Comparison of ENCODE assay signal across 15 cellular contexts in the genomic region with DNA sequence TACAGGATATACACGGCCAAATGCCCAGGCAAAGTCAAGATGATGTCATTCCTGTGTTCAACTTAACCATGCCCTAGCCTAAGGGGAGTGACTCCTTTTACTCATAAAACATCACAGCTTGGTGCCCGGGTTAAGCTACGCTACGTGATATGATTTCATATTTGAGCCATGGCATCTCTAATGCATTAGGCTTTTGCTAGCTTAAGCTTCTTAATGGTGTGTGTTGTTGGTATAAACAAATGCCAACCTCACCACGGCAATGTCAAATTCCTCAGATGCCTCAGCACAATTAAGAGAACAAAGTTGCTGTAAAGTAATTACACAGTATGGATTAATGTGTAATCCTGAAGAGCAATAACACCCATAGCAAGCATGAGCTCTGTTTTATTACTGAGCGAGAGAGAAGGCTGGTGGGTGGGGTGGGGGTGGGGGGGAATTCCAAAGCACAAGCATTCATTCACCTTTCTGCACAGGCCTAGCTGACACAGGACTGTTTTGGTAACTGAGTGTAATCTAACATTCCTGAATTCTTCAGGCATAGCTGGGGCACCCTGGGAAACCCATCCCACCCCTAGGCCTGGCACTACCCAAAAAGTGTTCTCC. TPM values are rescaled to one million over a fixed set of nuclear protein-coding genes. Genes with fewer than 3 reads are reported as not detected.
DNase-seq lines count a peak whose midpoint lies in the region; ATAC-seq, FAIRE-seq and TF ChIP-seq lines count a peak whose summit lies in the region.
"Had no signal": no experiment of that assay in that cellular context is flagged by ENCODE, and none has a peak within 500 bp of the region (broad histone marks: within the 10 kb centered on the region; RNA-seq: fewer than 3 reads in every experiment).

No MANE protein-coding gene starts in this region.

- H3K9me3 ChIP-seq in HCT116 (ENCODE audit: control insufficient read depth in 1 of 2, insufficient read depth in 1 of 2, low read depth in 1 of 2, low read length in 2 of 2): no peaks in the 10 kb centered on the region
- H3K9me3 ChIP-seq in SK-N-SH: no peaks in the 10 kb centered on the region
- H3K9me3 ChIP-seq in pancreas: no peaks in the 10 kb centered on the region
- H3K9me3 ChIP-seq: gastroesophageal sphincter had no signal

- no peaks in the 10 kb centered on the region for H3K4me1 Mint-ChIP-seq in activated T-cell treated with anti-CD3 and anti-CD28 coated beads, Interleukin-2, amount 50 U/mL, for 24 hours (ENCODE audit: low read depth)
- H3K4me1 Mint-ChIP-seq in activated naive CD4-positive, alpha-beta T cell treated with anti-CD3 and anti-CD28 coated beads for 36 hours (ENCODE audit: low read depth): no peaks in the 10 kb centered on the region
- H3K4me1 Mint-ChIP-seq: stimulated activated effector memory CD8-positive, alpha-beta T cell treated with anti-CD3 and anti-CD28 coated beads, Interleukin-12 subunit alpha, Interleukin-12 subunit beta, amount 100 ng/mL, for 72 hours had no signal

- H3K36me3 ChIP-seq in HCT116 (ENCODE audit: control insufficient read depth in 1 of 2, insufficient read depth in 2 of 2, low read length in 2 of 2): no peaks in the 10 kb centered on the region
- no peaks in the 10 kb centered on the region for H3K36me3 ChIP-seq in SK-N-SH (replicated peaks in 1 of 2; ENCODE audit: control insufficient read depth in 1 of 2, insufficient read depth in 2 of 2, low read length in 1 of 2)
- H3K36me3 ChIP-seq in pancreas: no peaks in the 10 kb centered on the region
- H3K36me3 ChIP-seq: gastroesophageal sphincter had no signal

- DNase-seq in HCT116 (ENCODE audit: low read depth, low spot score) (no peak), SK-N-SH (peak; percentile 35), foreskin melanocyte (peak; percentile 20), pancreas (peak in 2 of 6 donors; percentile 14 to 31)
- no peak for DNase-seq in activated T-cell treated with anti-CD3 and anti-CD28 coated beads, Interleukin-2, amount 50 U/mL, for 24 hours
- DNase-seq in activated CD4-positive, CD25-positive, alpha-beta regulatory T cell (lab: John Stamatoyannopoulos, UW): no peak
- no peak for DNase-seq in activated naive CD4-positive, alpha-beta T cell treated with anti-CD3 and anti-CD28 coated beads for 36 hours
- DNase-seq: activated CD8-positive, alpha-beta memory T cell treated with anti-CD3 and anti-CD28 coated beads, Interleukin-2, amount 50 U/mL, for 4 hours; central memory CD4-positive, alpha-beta T cell; DMS 273 treated with DMSO at 0.1 percent for 48 hours; T-helper 9 cell had no signal

- peaks cover 8% of the 10 kb centered on the region for H3K27me3 Mint-ChIP-seq in activated T-cell treated with anti-CD3 and anti-CD28 coated beads, Interleukin-2, amount 50 U/mL, for 24 hours
- peaks cover 3% of the 10 kb centered on the region for H3K27me3 Mint-ChIP-seq in activated naive CD4-positive, alpha-beta T cell treated with anti-CD3 and anti-CD28 coated beads for 36 hours (ENCODE audit: low read depth)

- ATAC-seq in HCT116 (peak; percentile 44), pancreas (peak; percentile 62 to 84 (median 78)), GM18870 (IDR thresholded peaks at IDR 0.05; ENCODE audit: unreplicated experiment) (no peak)
- ATAC-seq: gastroesophageal sphincter; stimulated activated effector memory CD8-positive, alpha-beta T cell treated with anti-CD3 and anti-CD28 coated beads, Interleukin-12 subunit alpha, Interleukin-12 subunit beta, amount 100 ng/mL, for 72 hours had no signal

- no peak for TF ChIP-seq EP300 in SK-N-SH (IDR thresholded peaks at IDR 0.05; ENCODE audit: borderline replicate concordance in 1 of 2, low read depth in 1 of 2, low read length in 1 of 2)

- no peak overlapping the region for H3K4me3 ChIP-seq in HCT116 (replicated peaks in 1 of 2; ENCODE audit: low read depth in 1 of 2, low read length in 2 of 2)
- H3K4me3 ChIP-seq in SK-N-SH (ENCODE audit: low read depth in 2 of 2, low read length in 1 of 2): no peak overlapping the region
- no peak overlapping the region for H3K4me3 ChIP-seq in pancreas
- H3K4me3 ChIP-seq: gastroesophageal sphincter had no signal

- intact Hi-C loops in HCT116 (cut with micrococcal nuclease): no loop called here
- intact Hi-C loops in pancreas (cut with DNase I): no loop called here
- intact Hi-C loops in activated naive CD4-positive, alpha-beta T cell treated with anti-CD3 and anti-CD28 coated beads for 36 hours (cut with micrococcal nuclease): no loop called here

- CTCF ChIA-PET in HCT116 (lab: Charles Lee): no interaction called here
- CTCF ChIA-PET in SK-N-SH (lab: Yijun Ruan, JAX): interaction anchor here (1.3 kb wide), 1 partner anchor 119 kb away, joined by 4 read pairs; no protein-coding TSS in a partner anchor
- CTCF ChIA-PET in activated naive CD4-positive, alpha-beta T cell treated with anti-CD3 and anti-CD28 coated beads for 36 hours (lab: Charles Lee): interaction anchor here (0.6 to 0.7 kb wide), 2 partner anchors 9 to 446 kb away, joined by 3 read pairs; no protein-coding TSS in a partner anchor

- no peak overlapping the region for H3K9ac ChIP-seq in HCT116 (ENCODE audit: low read length)
- H3K9ac ChIP-seq in SK-N-SH: no peak overlapping the region

- no peak overlapping the region for H3K27ac Mint-ChIP-seq in activated T-cell treated with anti-CD3 and anti-CD28 coated beads, Interleukin-2, amount 50 U/mL, for 24 hours
- no peak overlapping the region for H3K27ac Mint-ChIP-seq in activated naive CD4-positive, alpha-beta T cell treated with anti-CD3 and anti-CD28 coated beads for 36 hours
- H3K27ac Mint-ChIP-seq: stimulated activated effector memory CD8-positive, alpha-beta T cell treated with anti-CD3 and anti-CD28 coated beads, Interleukin-12 subunit alpha, Interleukin-12 subunit beta, amount 100 ng/mL, for 72 hours had no signal

- WGBS in SK-N-SH (ENCODE audit: low lambda C conversion rate): 33% methylated on average over 6 of the region's 6 CpGs
- WGBS in pancreas, 2 donors: 57 to 65% methylated on average over 6 of the region's 6 CpGs

- H3K4me1 ChIP-seq in HCT116 (ENCODE audit: control insufficient read depth in 1 of 2, insufficient read depth in 2 of 2, low read length in 2 of 2) (peaks cover 3 to 6% of the 10 kb centered on the region in 2 experiments; a peak in 3 of 4 replicates), SK-N-SH (ENCODE audit: control insufficient read depth in 1 of 2, insufficient read depth in 2 of 2, low read depth in 1 of 2, low read length in 1 of 2) (peaks cover 0 to 10% of the 10 kb centered on the region in 2 experiments; a peak in 2 of 4 replicates), pancreas (no peaks in the 10 kb centered on the region)

- POLR2A ChIA-PET in HCT116 (lab: Charles Lee): interaction anchor here (0.6 kb wide), 1 partner anchor 120 kb away, joined by 3 read pairs; no protein-coding TSS in a partner anchor
- POLR2A ChIA-PET in SK-N-SH (lab: Yijun Ruan, JAX): no interaction called here

- no peaks in the 10 kb centered on the region for H3K79me2 ChIP-seq in HCT116 (ENCODE audit: insufficient read depth, low read length)
- H3K79me2 ChIP-seq in SK-N-SH (ENCODE audit: insufficient read depth): no peaks in the 10 kb centered on the region

- H3K27me3 ChIP-seq in HCT116 (ENCODE audit: insufficient read depth, low read length) (no peaks in the 10 kb centered on the region), SK-N-SH (ENCODE audit: insufficient read depth) (no peaks in the 10 kb centered on the region), pancreas (no peaks in the 10 kb centered on the region)
- H3K27me3 ChIP-seq: gastroesophageal sphincter had no signal

- no peak for TF ChIP-seq RAD21 in HCT116 (IDR thresholded peaks at IDR 0.05; ENCODE audit: low read depth)
- TF ChIP-seq RAD21 in SK-N-SH (IDR thresholded peaks at IDR 0.05; ENCODE audit: low read length): no peak

- H3K4me3 Mint-ChIP-seq in activated T-cell treated with anti-CD3 and anti-CD28 coated beads, Interleukin-2, amount 50 U/mL, for 24 hours: no peak overlapping the region
- H3K4me3 Mint-ChIP-seq in activated naive CD4-positive, alpha-beta T cell treated with anti-CD3 and anti-CD28 coated beads for 36 hours: no peak overlapping the region
- H3K4me3 Mint-ChIP-seq: stimulated activated effector memory CD8-positive, alpha-beta T cell treated with anti-CD3 and anti-CD28 coated beads, Interleukin-12 subunit alpha, Interleukin-12 subunit beta, amount 100 ng/mL, for 72 hours had no signal

- TF ChIP-seq POLR2A in HCT116 (IDR thresholded peaks at IDR 0.05; ENCODE audit: borderline replicate concordance, extremely low read depth, insufficient read depth, insufficient read length): no peak

- H3K4me2 ChIP-seq in HCT116 (ENCODE audit: low read length): peak overlapping the region; percentile 10; the same call in 1 of the 2 replicates
- H3K4me2 ChIP-seq in SK-N-SH: peak overlapping the region; percentile 28; the same call in 1 of the 2 replicates

- RAD21 ChIA-PET in HCT116 (lab: Charles Lee; ENCODE audit: low non-redundant PET in 1 of 2, low total read pairs in 2 of 2, uncharacterized antibody in 2 of 2, unreplicated experiment in 2 of 2): no interaction called here

- no peaks in the 10 kb centered on the region for H3K36me3 Mint-ChIP-seq in activated T-cell treated with anti-CD3 and anti-CD28 coated beads, Interleukin-2, amount 50 U/mL, for 24 hours (ENCODE audit: low read depth)
- no peaks in the 10 kb centered on the region for H3K36me3 Mint-ChIP-seq in activated naive CD4-positive, alpha-beta T cell treated with anti-CD3 and anti-CD28 coated beads for 36 hours (ENCODE audit: low read depth)
- H3K36me3 Mint-ChIP-seq: stimulated activated effector memory CD8-positive, alpha-beta T cell treated with anti-CD3 and anti-CD28 coated beads, Interleukin-12 subunit alpha, Interleukin-12 subunit beta, amount 100 ng/mL, for 72 hours had no signal

- no TSS peak for BruUV-seq in HCT116 (replicated peaks; lab: Mats Ljungman, UMichigan)

- no peak overlapping the region for H3K27ac ChIP-seq in HCT116 (ENCODE audit: low read depth, low read length)
- H3K27ac ChIP-seq in SK-N-SH (ENCODE audit: low read depth in 2 of 2, low read length in 1 of 2): peak overlapping the region in 1 of 2 experiments; percentile 22; a peak in 2 of 4 replicates
- peak overlapping the region in 3 of 4 donors; percentile 6 to 59 (median 15) for H3K27ac ChIP-seq in pancreas

- H4K20me1 ChIP-seq in HCT116 (ENCODE audit: insufficient read depth): no peaks in the 10 kb centered on the region
- no peaks in the 10 kb centered on the region for H4K20me1 ChIP-seq in SK-N-SH (ENCODE audit: insufficient read depth)

- TF ChIP-seq CTCF in HCT116 (IDR thresholded peaks at IDR 0.05 in 2 of 3, conservative IDR thresholded peaks at IDR 0.05 in 1 of 3; ENCODE audit: borderline replicate concordance in 1 of 3, insufficient read depth in 1 of 3, low read depth in 2 of 3, low read length in 2 of 3) (no peak), SK-N-SH (IDR thresholded peaks at IDR 0.05) (no peak), pancreas (IDR thresholded peaks at IDR 0.05) (no peak)

- H3K9me2 ChIP-seq in HCT116 (ENCODE audit: insufficient read depth): no peaks in the 10 kb centered on the region
- no peaks in the 10 kb centered on the region for H3K9me2 ChIP-seq in SK-N-SH

- H3F3A ChIP-seq in SK-N-SH (replicated peaks; ENCODE audit: insufficient read depth): no peaks in the 10 kb centered on the region

- H3K9me3 Mint-ChIP-seq in activated T-cell treated with anti-CD3 and anti-CD28 coated beads, Interleukin-2, amount 50 U/mL, for 24 hours: no peaks in the 10 kb centered on the region
- H3K9me3 Mint-ChIP-seq in activated naive CD4-positive, alpha-beta T cell treated with anti-CD3 and anti-CD28 coated beads for 36 hours: no peaks in the 10 kb centered on the region
- H3K9me3 Mint-ChIP-seq: stimulated activated effector memory CD8-positive, alpha-beta T cell treated with anti-CD3 and anti-CD28 coated beads, Interleukin-12 subunit alpha, Interleukin-12 subunit beta, amount 100 ng/mL, for 72 hours had no signal

- no peak for FAIRE-seq in pancreas (lab: Jason Lieb, UNC)
- FAIRE-seq: GM18507 had no signal

- H2AFZ ChIP-seq in HCT116 (ENCODE audit: low read depth, low read length, poor library complexity, severe bottlenecking): no peak overlapping the region
- no peak overlapping the region for H2AFZ ChIP-seq in SK-N-SH (ENCODE audit: low read depth)

RNA-seq across cellular contexts. Expression of gene CNKSR3, which starts 44.7 kb away (rescaled TPM):
- total RNA-seq in HCT116 (2021; ENCODE audit: unreplicated experiment): 15.4 TPM
- 5.6 and 6.7 TPM in 2 replicates for polyA plus RNA-seq in HCT116 (2012)
- 1.6 TPM in 2 replicates for polyA plus RNA-seq in SK-N-SH (2012; rRNA removed)
- 2.4 and 2.5 TPM in 2 replicates for polyA plus RNA-seq in SK-N-SH (2012; cell fraction: cytosol; rRNA removed)
- polyA plus RNA-seq in SK-N-SH (2012; cell fraction: nucleus; rRNA removed): 1.7 and 2.8 TPM in 2 replicates
- total RNA-seq in pancreas: 10 to 100 TPM; 14.3 to 24.2 (median 18.6) TPM
- 10 to 100 TPM in 1 of 2 donors, 1 to 10 TPM in 1; 7.6 to 21.3 TPM for polyA plus RNA-seq in pancreas
- under 1 TPM; 0.12 TPM for total RNA-seq in activated naive CD4-positive, alpha-beta T cell treated with anti-CD3 and anti-CD28 coated beads for 36 hours

Comparison
In these comparisons a context has a peak if more than half of its experiments do, and no peak if none do; other contexts are left out.
1. DNase-seq: peak in SK-N-SH (single experiment) and foreskin melanocyte (single experiment); none in HCT116 (single experiment), activated T-cell treated with anti-CD3 and anti-CD28 coated beads, Interleukin-2, amount 50 U/mL, for 24 hours (single experiment), activated CD4-positive, CD25-positive, alpha-beta regulatory T cell (0 of 4) and activated naive CD4-positive, alpha-beta T cell treated with anti-CD3 and anti-CD28 coated beads for 36 hours (single experiment).
2. RNA of gene CNKSR3, which starts 44.7 kb away (total RNA-seq): 14.3 to 24.2 TPM in pancreas and 15.4 TPM in HCT116 (single experiment); 0.12 TPM in activated naive CD4-positive, alpha-beta T cell treated with anti-CD3 and anti-CD28 coated beads for 36 hours; every median in the first group is over 10 times any median in the second.